ENCODE assay signal across 9 cellular contexts in the genomic region with DNA sequence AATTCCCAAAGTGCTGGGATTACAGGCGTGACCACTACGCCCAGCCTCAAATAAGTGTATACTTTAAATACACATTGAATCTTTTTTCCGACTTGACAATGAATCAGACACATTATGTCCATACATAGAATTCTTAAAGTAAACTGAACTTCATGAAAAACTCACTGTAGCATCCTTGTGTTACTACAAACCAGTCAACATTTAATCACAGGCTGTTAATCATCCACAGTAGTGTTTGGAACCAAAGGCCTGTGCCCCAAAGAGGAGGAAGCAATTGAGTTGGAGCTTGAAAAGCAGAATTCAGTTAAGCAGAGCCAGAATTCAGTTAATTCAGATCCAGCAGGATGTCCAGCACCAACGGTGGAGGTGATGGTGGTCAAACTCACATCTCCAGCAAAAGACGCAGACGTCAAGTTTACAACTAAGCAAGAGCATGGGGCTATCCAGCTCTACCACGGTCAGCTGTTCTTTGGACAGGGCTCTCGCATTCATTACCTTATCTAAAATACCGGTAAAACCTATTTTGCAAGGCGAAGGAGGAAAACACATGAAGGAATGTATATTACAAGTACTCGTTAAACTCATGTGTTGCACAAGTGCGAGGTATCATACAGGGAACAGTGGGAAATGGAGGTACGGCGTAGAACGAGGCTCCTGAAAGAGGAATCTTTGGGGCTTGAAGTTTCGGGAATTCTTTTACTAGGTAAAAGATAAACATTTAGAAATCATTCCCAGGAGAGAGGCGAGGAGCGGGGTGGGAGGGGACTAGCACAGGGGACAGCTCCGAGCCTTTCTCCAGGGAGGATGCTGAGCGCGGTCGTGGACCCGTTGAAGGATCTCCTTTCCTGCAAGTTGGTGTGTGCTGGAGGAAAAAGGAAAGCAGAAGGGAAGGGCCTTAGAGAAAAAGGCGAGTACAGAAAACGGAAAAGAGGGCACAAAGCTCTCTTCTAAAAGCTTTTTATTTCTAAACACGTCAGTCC. TPM values are rescaled to one million over a fixed set of nuclear protein-coding genes. Genes with fewer than 3 reads are reported as not detected.
DNase-seq lines count a peak whose midpoint lies in the region; ATAC-seq, FAIRE-seq and TF ChIP-seq lines count a peak whose summit lies in the region.
"Had no signal": no experiment of that assay in that cellular context is flagged by ENCODE, and none has a peak within 500 bp of the region (broad histone marks: within the 10 kb centered on the region; RNA-seq: fewer than 3 reads in every experiment).

No MANE protein-coding gene starts in this region.

- H3K27me3 Mint-ChIP-seq in astrocyte (ENCODE audit: low read depth, unreplicated experiment): no peaks in the 10 kb centered on the region

- H2AFZ ChIP-seq in MM.1S (ENCODE audit: low read length) (peak overlapping the region; percentile 98), astrocyte (ENCODE audit: low read depth, low read length) (peak overlapping the region; percentile 78)

- H3K4me3 ChIP-seq in MM.1S (ENCODE audit: low read length) (peak overlapping the region; percentile 96), astrocyte (ENCODE audit: insufficient read depth, low read depth, low read length) (peak overlapping the region; percentile 88), small intestine (ENCODE audit: low read depth in 1 of 2, low read length in 2 of 2) (peak overlapping the region; percentile 83 to 96)

- peak overlapping the region; percentile 98 for H3K4me3 Mint-ChIP-seq in astrocyte (ENCODE audit: unreplicated experiment)

- H3K36me3 Mint-ChIP-seq in astrocyte (ENCODE audit: low read depth, unreplicated experiment): peaks cover 8% of the 10 kb centered on the region

- H3K27me3 ChIP-seq in MM.1S (replicated peaks; ENCODE audit: insufficient read depth, low read length): no peaks in the 10 kb centered on the region
- H3K27me3 ChIP-seq in astrocyte (ENCODE audit: insufficient read depth, low read length): no peaks in the 10 kb centered on the region
- H3K27me3 ChIP-seq in small intestine (ENCODE audit: control insufficient read depth in 2 of 2, insufficient read depth in 2 of 2, low read length in 2 of 2): no peaks in the 10 kb centered on the region

- H3K9me3 ChIP-seq in MM.1S (replicated peaks; ENCODE audit: insufficient read depth, low read length) (no peaks in the 10 kb centered on the region), astrocyte (ENCODE audit: insufficient read depth, low read depth, low read length) (no peaks in the 10 kb centered on the region), small intestine (ENCODE audit: control insufficient read depth, low read depth) (no peaks in the 10 kb centered on the region)

- FAIRE-seq in astrocyte (lab: Jason Lieb, UNC): no peak
- no peak for FAIRE-seq in small intestine (lab: Jason Lieb, UNC)
- FAIRE-seq: colon had no signal

- H3K36me3 ChIP-seq in MM.1S (replicated peaks; ENCODE audit: insufficient read depth, low read length) (no peaks in the 10 kb centered on the region), astrocyte (ENCODE audit: insufficient read depth, low read length) (peaks cover 17% of the 10 kb centered on the region), small intestine (ENCODE audit: control insufficient read depth in 2 of 2, insufficient read depth in 2 of 2, low read length in 2 of 2) (no peaks in the 10 kb centered on the region)

- no peaks in the 10 kb centered on the region for H3K9me2 ChIP-seq in MM.1S (replicated peaks; ENCODE audit: insufficient read depth, low read length)

- H3K4me2 ChIP-seq in MM.1S (ENCODE audit: low read depth, low read length) (peak overlapping the region; percentile 78), astrocyte (ENCODE audit: low read length) (peak overlapping the region; percentile 95)

- H3K27ac Mint-ChIP-seq in astrocyte (ENCODE audit: unreplicated experiment): peak overlapping the region; percentile 19

- no peak for TF ChIP-seq CTCF in MM.1S (IDR thresholded peaks at IDR 0.05; ENCODE audit: low read length)
- no peak for TF ChIP-seq CTCF in astrocyte (IDR thresholded peaks at IDR 0.05; ENCODE audit: insufficient read depth, low read depth, low read length)

- H4K20me1 ChIP-seq in MM.1S (ENCODE audit: insufficient read depth, low read length) (no peaks in the 10 kb centered on the region; the same call in 1 of the 2 replicates), astrocyte (ENCODE audit: insufficient read depth, low read length) (peaks cover 63% of the 10 kb centered on the region)

- H3K4me1 ChIP-seq in MM.1S (ENCODE audit: low read length) (peaks cover 12% of the 10 kb centered on the region; the same call in 1 of the 2 replicates), astrocyte (ENCODE audit: insufficient read depth, low read length) (peaks cover 9% of the 10 kb centered on the region), small intestine (ENCODE audit: control insufficient read depth in 2 of 2, insufficient read depth in 1 of 2, low read depth in 1 of 2, low read length in 1 of 2) (peaks cover 2 to 15% of the 10 kb centered on the region in 2 donors)

- DNase-seq in NCI-H2171 treated with DMSO at 0.1 percent for 48 hours (lab: John Stamatoyannopoulos, UW) (peak; percentile 31), NCI-H2171 (lab: John Stamatoyannopoulos, UW) (no peak), MM.1S (no peak), astrocyte (ENCODE audit: low read depth) (peak; percentile 38), inferior parietal cortex (ENCODE audit: extremely low spot score) (peak; percentile 39), small intestine (peak; percentile 8), NCI-H1694 (lab: John Stamatoyannopoulos, UW) (no peak)

- peaks cover 17% of the 10 kb centered on the region for H3K4me1 Mint-ChIP-seq in astrocyte (ENCODE audit: low read depth, unreplicated experiment)

- H3K9me3 Mint-ChIP-seq in astrocyte (ENCODE audit: unreplicated experiment): no peaks in the 10 kb centered on the region

- peaks cover 49% of the 10 kb centered on the region for H3K79me2 ChIP-seq in MM.1S (ENCODE audit: low read length)
- H3K79me2 ChIP-seq in astrocyte (ENCODE audit: insufficient read depth, low read length): peaks cover 71% of the 10 kb centered on the region

- WGBS in small intestine, 3 donors: 22 to 23% (median 23%) methylated on average over 26 of the region's 26 CpGs

- H3F3A ChIP-seq in MM.1S (ENCODE audit: insufficient read depth, low read length): 0 out of 2 replicates have a peak, but pooled peaks cover 3% of the 10 kb centered on the region

- H3K9ac ChIP-seq in MM.1S (ENCODE audit: low read length): peak overlapping the region; percentile 96; the same call in 1 of the 2 replicates
- H3K9ac ChIP-seq in astrocyte (ENCODE audit: low read length): peak overlapping the region; percentile 96

- ATAC-seq in GM21528 (IDR thresholded peaks at IDR 0.05; ENCODE audit: low FRiP score, unreplicated experiment): no peak

- H3K27ac ChIP-seq in MM.1S (ENCODE audit: low read length) (no peak overlapping the region), astrocyte (ENCODE audit: low read depth, low read length) (peak overlapping the region; percentile 99), small intestine (ENCODE audit: low read depth in 1 of 2, low read length in 1 of 2) (no peak overlapping the region)

RNA-seq across cellular contexts. Expression of gene SLC39A6, which starts 1.0 kb away (rescaled TPM):
- 81.3 and 87.3 TPM in 2 replicates for total RNA-seq in astrocyte
- polyA plus RNA-seq in small intestine: 1 to 10 TPM in 2 of 3 donors, under 1 TPM in 1; 0.89 to 9.3 (median 1.9) TPM

RNA-seq across cellular contexts. Expression of gene ELP2, which starts 1.5 kb away (rescaled TPM):
- total RNA-seq in astrocyte: 98.1 and 99.8 TPM in 2 replicates
- 10 to 100 TPM; 30.2 to 32.7 (median 30.8) TPM for polyA plus RNA-seq in small intestine

RNA-seq across cellular contexts. Expression of gene MOCOS, which starts 59.1 kb away (rescaled TPM):
- 1.4 and 1.9 TPM in 2 replicates for total RNA-seq in astrocyte
- polyA plus RNA-seq in small intestine: 10 to 100 TPM; 15.2 to 19.7 (median 18.1) TPM

Comparison
In these comparisons a context has a peak if more than half of its experiments do, and no peak if none do; other contexts are left out.
1. DNase-seq: peak in NCI-H2171 treated with DMSO at 0.1 percent for 48 hours (single experiment), astrocyte (single experiment), inferior parietal cortex (single experiment) and small intestine (single experiment); none in NCI-H2171 (single experiment), MM.1S (single experiment) and NCI-H1694 (single experiment).
2. Peak in every context shown above with its lines, with median percentiles within 50 percentile points of each other: H3K4me3 ChIP-seq.